Comparison of ENCODE assay signal across 1 cellular context in the genomic region with DNA sequence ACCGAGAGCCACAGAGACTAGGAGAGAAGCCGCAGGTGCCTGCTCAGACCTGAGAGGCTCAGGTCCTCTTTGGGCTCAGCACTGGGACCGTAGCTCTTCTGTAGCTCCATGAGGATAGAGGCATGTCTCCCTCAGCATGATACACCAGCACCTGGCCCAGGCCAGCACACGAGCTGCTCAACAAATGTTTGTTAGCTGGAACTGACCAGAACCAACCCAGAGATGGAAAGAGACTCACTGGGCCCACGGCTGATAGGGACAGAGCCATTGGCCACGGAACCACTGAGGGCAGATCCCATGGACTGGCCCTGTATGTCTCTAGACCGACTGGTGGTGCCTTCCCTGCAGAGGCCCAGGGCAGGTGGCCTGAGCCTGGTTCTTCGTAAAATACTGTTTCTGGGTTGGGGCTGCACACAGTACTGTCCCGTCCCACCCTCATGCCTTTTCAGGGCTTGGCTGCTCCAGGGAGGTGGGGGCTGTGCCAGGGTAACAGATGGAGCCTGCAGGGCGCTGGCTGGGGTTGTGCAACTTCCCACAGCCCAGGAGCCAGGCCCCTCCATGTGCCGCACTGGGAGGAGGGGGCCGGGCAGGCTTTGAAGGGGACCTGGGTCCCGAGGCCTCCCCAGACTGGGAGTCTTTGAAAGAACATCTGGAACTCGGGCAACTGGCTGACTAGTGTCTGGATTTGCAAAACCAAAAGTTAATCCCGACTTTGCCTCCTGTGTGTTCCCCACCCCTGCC.
TF ChIP-seq lines count a peak whose summit lies in the region.

No MANE protein-coding gene starts in this region.

TF ChIP-seq in WTC11, 78 proteins besides CTCF, POLR2A, EP300 and RAD21 (continued from another document):
- TF ChIP-seq, protein P1, sequence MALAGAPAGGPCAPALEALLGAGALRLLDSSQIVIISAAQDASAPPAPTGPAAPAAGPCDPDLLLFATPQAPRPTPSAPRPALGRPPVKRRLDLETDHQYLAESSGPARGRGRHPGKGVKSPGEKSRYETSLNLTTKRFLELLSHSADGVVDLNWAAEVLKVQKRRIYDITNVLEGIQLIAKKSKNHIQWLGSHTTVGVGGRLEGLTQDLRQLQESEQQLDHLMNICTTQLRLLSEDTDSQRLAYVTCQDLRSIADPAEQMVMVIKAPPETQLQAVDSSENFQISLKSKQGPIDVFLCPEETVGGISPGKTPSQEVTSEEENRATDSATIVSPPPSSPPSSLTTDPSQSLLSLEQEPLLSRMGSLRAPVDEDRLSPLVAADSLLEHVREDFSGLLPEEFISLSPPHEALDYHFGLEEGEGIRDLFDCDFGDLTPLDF (CRISPR knock-in tag; IDR thresholded peaks at IDR 0.05) = no peak
